ENCODE assay signal across 8 cellular contexts in genomic region chr19:48634036-48634342, GRCh38. TPM values are rescaled to one million over a fixed set of nuclear protein-coding genes. Genes with fewer than 3 reads are reported as not detected.
DNase-seq lines count a peak whose midpoint lies in the region; ATAC-seq and TF ChIP-seq lines count a peak whose summit lies in the region.

No MANE protein-coding gene starts in this region.

- H3K36me3 Mint-ChIP-seq in WTC11: peaks cover 2% of the 10 kb centered on the region; the same call in 1 of the 2 replicates

- H3K36me3 ChIP-seq in HAP-1 (replicated peaks) (peaks cover 44% of the 10 kb centered on the region), gastroesophageal sphincter (peaks cover 0 to 20% of the 10 kb centered on the region in 2 donors), spleen (peaks cover 0 to 45% (median 32%) of the 10 kb centered on the region in 6 donors)

- peaks cover 30% of the 10 kb centered on the region for H3K4me1 ChIP-seq in HAP-1
- peaks cover 10 to 89% (median 47%) of the 10 kb centered on the region in 3 donors for H3K4me1 ChIP-seq in gastroesophageal sphincter
- H3K4me1 ChIP-seq in spleen: peaks cover 48 to 89% (median 73%) of the 10 kb centered on the region in 6 donors

- peak overlapping the region; percentile 76 to 98 (median 92) for H3K27ac ChIP-seq in gastroesophageal sphincter
- peak overlapping the region; percentile 92 to 98 (median 95) for H3K27ac ChIP-seq in spleen

- WGBS in gastroesophageal sphincter (ENCODE audit: low coverage in 1 of 2), 2 donors: 22 to 39% methylated on average over 4 to 5 of the region's 7 CpGs
- 45 to 69% (median 59%) methylated on average over 7 of the region's 7 CpGs for WGBS in spleen, 5 donors

- peak overlapping the region; percentile 41 for H3K27ac Mint-ChIP-seq in WTC11

- CTCF ChIA-PET in WTC11 (lab: Charles Lee): interaction anchor here (0.9 to 2.3 kb wide), 5 partner anchors 12 to 209 kb away, joined by 3 to 8 read pairs (median 4); partner anchors contain the start of gene CA11

- intact Hi-C loops in spleen (cut with DNase I; ENCODE audit: low total_unique reads): no loop called here

- peaks cover 8% of the 10 kb centered on the region for H3K27me3 Mint-ChIP-seq in WTC11 (ENCODE audit: low read depth)

- TF ChIP-seq CTCF in WTC11 (IDR thresholded peaks at IDR 0.05) (no peak), gastroesophageal sphincter (IDR thresholded peaks at IDR 0.05) (no peak), spleen (IDR thresholded peaks at IDR 0.05 in 8 of 11, conservative IDR thresholded peaks at IDR 0.05 in 3 of 11) (no peak), GM13977 (IDR thresholded peaks at IDR 0.05; ENCODE audit: extremely low read depth, insufficient read depth, missing control alignments) (no peak)

- H3K4me3 Mint-ChIP-seq in WTC11: peak overlapping the region; percentile 44

- in situ Hi-C loops in HAP-1 (cut with MboI; ENCODE audit: low sequenced_read_pairs): no loop called here
- in situ Hi-C loops in GM13977 (cut with MboI; ENCODE audit: low pct_unique_long_range_greater_than_20kb, low sequenced_read_pairs, unreplicated experiment): loop anchor here (25.0 kb wide), 1 partner anchor 328 kb away; the partner anchor contains the start of genes BAX and FTL

- DNase-seq in HAP-1 (ENCODE audit: low spot score in 2 of 2) (no peak), WTC11 (ENCODE audit: low spot score) (no peak), spleen (no peak), GM19240 (ENCODE audit: insufficient read length, low spot score) (no peak), GM13977 (ENCODE audit: low spot score) (no peak), HK-2 (ENCODE audit: unreplicated experiment) (no peak)

- H3K27me3 ChIP-seq in HAP-1 (ENCODE audit: low read depth): no peaks in the 10 kb centered on the region
- H3K27me3 ChIP-seq in gastroesophageal sphincter: no peaks in the 10 kb centered on the region
- H3K27me3 ChIP-seq in spleen (replicated peaks in 1 of 7): no peaks in the 10 kb centered on the region

- no peak for TF ChIP-seq EP300 in gastroesophageal sphincter (IDR thresholded peaks at IDR 0.05)

- H3K9me3 ChIP-seq in HAP-1 (peaks cover 2% of the 10 kb centered on the region; the same call in 1 of the 2 replicates), gastroesophageal sphincter (no peaks in the 10 kb centered on the region), spleen (no peaks in the 10 kb centered on the region)

- peaks cover 43% of the 10 kb centered on the region for H3K4me1 Mint-ChIP-seq in WTC11

- POLR2A ChIA-PET in WTC11 (lab: Charles Lee): interaction anchor here (0.7 to 1.1 kb wide), 4 partner anchors 10 to 19 kb away, joined by 3 to 8 read pairs (median 4); partner anchors contain the start of genes CA11, RPL18 and SPHK2

- ATAC-seq in WTC11 (no peak), gastroesophageal sphincter (no peak), HG02571 (IDR thresholded peaks at IDR 0.05; ENCODE audit: unreplicated experiment) (no peak)

- H3K4me3 ChIP-seq in HAP-1 (peak overlapping the region; percentile 15), gastroesophageal sphincter (peak overlapping the region; percentile 9 to 82), spleen (peak overlapping the region in 7 of 8 donors; percentile 20 to 98 (median 80))

- H3K9me3 Mint-ChIP-seq in WTC11: no peaks in the 10 kb centered on the region

- TF ChIP-seq POLR2A in gastroesophageal sphincter (IDR thresholded peaks at IDR 0.05): no peak
- TF ChIP-seq POLR2A in spleen (IDR thresholded peaks at IDR 0.05): no peak

TF ChIP-seq in WTC11, 78 proteins besides CTCF, POLR2A, EP300 and RAD21 (continues in another document):
- TF ChIP-seq HMGA2 (CRISPR knock-in tag; IDR thresholded peaks at IDR 0.05) (no peak), TEAD1 (CRISPR knock-in tag; IDR thresholded peaks at IDR 0.05) (no peak), ZNF396 (CRISPR knock-in tag; IDR thresholded peaks at IDR 0.05; ENCODE audit: borderline replicate concordance) (no peak), JUN (CRISPR knock-in tag; IDR thresholded peaks at IDR 0.05) (no peak), MXD4 (CRISPR knock-in tag; IDR thresholded peaks at IDR 0.05; ENCODE audit: borderline replicate concordance) (no peak), CREB1 (CRISPR knock-in tag; IDR thresholded peaks at IDR 0.05) (no peak), ZNF423 (CRISPR knock-in tag; IDR thresholded peaks at IDR 0.05) (no peak), GRHL2 (CRISPR knock-in tag; IDR thresholded peaks at IDR 0.05; ENCODE audit: insufficient replicate concordance, severe bottlenecking) (no peak), SP1 (CRISPR knock-in tag; conservative IDR thresholded peaks at IDR 0.05) (no peak), AFF4 (CRISPR knock-in tag; IDR thresholded peaks at IDR 0.05; ENCODE audit: borderline replicate concordance) (no peak), NFATC4 (CRISPR knock-in tag; IDR thresholded peaks at IDR 0.05) (no peak)
- TF ChIP-seq, protein P1, sequence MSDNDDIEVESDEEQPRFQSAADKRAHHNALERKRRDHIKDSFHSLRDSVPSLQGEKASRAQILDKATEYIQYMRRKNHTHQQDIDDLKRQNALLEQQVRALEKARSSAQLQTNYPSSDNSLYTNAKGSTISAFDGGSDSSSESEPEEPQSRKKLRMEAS (CRISPR knock-in tag; IDR thresholded peaks at IDR 0.05): no peak
- TF ChIP-seq, protein P2, sequence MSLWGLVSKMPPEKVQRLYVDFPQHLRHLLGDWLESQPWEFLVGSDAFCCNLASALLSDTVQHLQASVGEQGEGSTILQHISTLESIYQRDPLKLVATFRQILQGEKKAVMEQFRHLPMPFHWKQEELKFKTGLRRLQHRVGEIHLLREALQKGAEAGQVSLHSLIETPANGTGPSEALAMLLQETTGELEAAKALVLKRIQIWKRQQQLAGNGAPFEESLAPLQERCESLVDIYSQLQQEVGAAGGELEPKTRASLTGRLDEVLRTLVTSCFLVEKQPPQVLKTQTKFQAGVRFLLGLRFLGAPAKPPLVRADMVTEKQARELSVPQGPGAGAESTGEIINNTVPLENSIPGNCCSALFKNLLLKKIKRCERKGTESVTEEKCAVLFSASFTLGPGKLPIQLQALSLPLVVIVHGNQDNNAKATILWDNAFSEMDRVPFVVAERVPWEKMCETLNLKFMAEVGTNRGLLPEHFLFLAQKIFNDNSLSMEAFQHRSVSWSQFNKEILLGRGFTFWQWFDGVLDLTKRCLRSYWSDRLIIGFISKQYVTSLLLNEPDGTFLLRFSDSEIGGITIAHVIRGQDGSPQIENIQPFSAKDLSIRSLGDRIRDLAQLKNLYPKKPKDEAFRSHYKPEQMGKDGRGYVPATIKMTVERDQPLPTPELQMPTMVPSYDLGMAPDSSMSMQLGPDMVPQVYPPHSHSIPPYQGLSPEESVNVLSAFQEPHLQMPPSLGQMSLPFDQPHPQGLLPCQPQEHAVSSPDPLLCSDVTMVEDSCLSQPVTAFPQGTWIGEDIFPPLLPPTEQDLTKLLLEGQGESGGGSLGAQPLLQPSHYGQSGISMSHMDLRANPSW (CRISPR knock-in tag; conservative IDR thresholded peaks at IDR 0.05; ENCODE audit: low read depth): no peak

RNA-seq across cellular contexts. Expression of gene DBP, which starts 3.2 kb away (rescaled TPM):
- 10.5 to 12.0 TPM (median 11.4 TPM) in 3 replicates for total RNA-seq in WTC11 (2021)
- total RNA-seq in gastroesophageal sphincter: 10 to 100 TPM in 2 of 4 donors, 1 to 10 TPM in 2; 2.9 to 16.8 (median 8.9) TPM
- total RNA-seq in spleen: 10 to 100 TPM; 11.4 to 29.5 (median 22.5) TPM
- 10 to 100 TPM; 21.8 to 26.8 (median 24.1) TPM for polyA plus RNA-seq in spleen

RNA-seq across cellular contexts. Expression of gene CA11, which starts 12.0 kb away (rescaled TPM):
- total RNA-seq in WTC11 (2021) (41.4 to 53.7 TPM (median 47.5 TPM) in 3 replicates), gastroesophageal sphincter (10 to 100 TPM in 3 of 4 donors, 1 to 10 TPM in 1; 10.0 to 28.5 (median 12.5) TPM), spleen (10 to 100 TPM in 2 of 7 donors, 1 to 10 TPM in 5; 1.9 to 10.7 (median 4.4) TPM)
- polyA plus RNA-seq in spleen: 10 to 100 TPM in 2 of 3 donors, 1 to 10 TPM in 1; 9.7 to 14.5 (median 10.5) TPM

RNA-seq across cellular contexts. Expression of gene SPHK2, which starts 14.7 kb away (rescaled TPM):
- 46.7 to 64.6 TPM (median 48.4 TPM) in 3 replicates for total RNA-seq in WTC11 (2021)
- total RNA-seq in gastroesophageal sphincter: 10 to 100 TPM in 3 of 4 donors, 1 to 10 TPM in 1; 7.2 to 17.9 (median 13.7) TPM
- 10 to 100 TPM; 12.4 to 26.5 (median 23.5) TPM for total RNA-seq in spleen
- 10 to 100 TPM in 1 of 3 donors, 1 to 10 TPM in 2; 7.9 to 20.8 (median 9.7) TPM for polyA plus RNA-seq in spleen

RNA-seq across cellular contexts. Expression of gene RPL18, which starts 15.0 kb away (rescaled TPM):
- 1,712 to 1,987 TPM (median 1,909 TPM) in 3 replicates for total RNA-seq in WTC11 (2021)
- 1,000 to 10,000 TPM; 1,261 to 2,300 (median 1,588) TPM for total RNA-seq in gastroesophageal sphincter
- total RNA-seq in spleen: 1,000 to 10,000 TPM; 1,136 to 2,739 (median 1,465) TPM
- polyA plus RNA-seq in spleen: 1,000 to 10,000 TPM; 3,728 to 5,575 (median 5,277) TPM

RNA-seq across cellular contexts. Expression of gene FAM83E, which starts 19.1 kb away (rescaled TPM):
- 6.6 to 8.8 TPM (median 6.8 TPM) in 3 replicates for total RNA-seq in WTC11 (2021)
- total RNA-seq in gastroesophageal sphincter: 1 to 10 TPM in 1 of 4 donors, not detected in 3; 1.5 TPM
- total RNA-seq in spleen: 1 to 10 TPM in 1 of 7 donors, under 1 TPM in 1, not detected in 5; 0.46 to 2.0 TPM
- polyA plus RNA-seq in spleen: under 1 TPM; 0.04 to 0.67 (median 0.20) TPM

Comparison
In these comparisons a context has a peak if more than half of its experiments do, and no peak if none do; other contexts are left out.
1. H3K4me3 ChIP-seq: peak in every context shown above with its lines; median percentile 80 in spleen; 46 in gastroesophageal sphincter; 15 in HAP-1.